Comparison of ENCODE assay signal across 9 cellular contexts in genomic region chr22:17368727-17369552, GRCh38. TPM values are rescaled to one million over a fixed set of nuclear protein-coding genes. Genes with fewer than 3 reads are reported as not detected.
DNase-seq lines count a peak whose midpoint lies in the region; ATAC-seq, FAIRE-seq and TF ChIP-seq lines count a peak whose summit lies in the region.
"Had no signal": no experiment of that assay in that cellular context is flagged by ENCODE, and none has a peak within 500 bp of the region (broad histone marks: within the 10 kb centered on the region; RNA-seq: fewer than 3 reads in every experiment).

TSS of gene CECR2 (plus strand) at chr22:17369460. CDS start at chr22:17369784, 324 bp downstream.

- H3K27ac Mint-ChIP-seq in WTC11: peak within 1 kb of the TSS; percentile 94
- H3K27ac Mint-ChIP-seq in nephron progenitor cell: peak within 1 kb of the TSS; percentile 99

- H3K4me1 Mint-ChIP-seq in WTC11 (peaks cover 46% of the 10 kb centered on the region), nephron progenitor cell (peaks cover 58% of the 10 kb centered on the region)

- BruUV-seq in PC-9 (replicated peaks; lab: Mats Ljungman, UMichigan): no TSS peak

- no peaks in the 10 kb centered on the region for H3K27me3 Mint-ChIP-seq in WTC11 (ENCODE audit: low read depth)
- peaks cover 2% of the 10 kb centered on the region for H3K27me3 Mint-ChIP-seq in nephron progenitor cell (ENCODE audit: low read depth, poor library complexity)

- TF ChIP-seq CTCF in WTC11 (IDR thresholded peaks at IDR 0.05) (no peak), nephron progenitor cell (IDR thresholded peaks at IDR 0.05) (no peak), PC-9 (conservative IDR thresholded peaks at IDR 0.05) (no peak)

- H3K36me3 ChIP-seq in PC-9 (ENCODE audit: low read depth): no peaks in the 10 kb centered on the region

- no peak within 1 kb of the TSS for H3K27ac ChIP-seq in PC-9

- CTCF ChIA-PET in WTC11 (lab: Charles Lee): interaction anchor here (0.6 to 6.1 kb wide), 14 partner anchors 9 to 204 kb away, joined by 3 to 41 read pairs (median 4); no protein-coding TSS in a partner anchor
- CTCF ChIA-PET in PC-9 (lab: Charles Lee): no interaction called here

- POLR2A ChIA-PET in WTC11 (lab: Charles Lee) (interaction anchor here (0.6 to 2.6 kb wide), 18 partner anchors 11 to 724 kb away, joined by 3 to 29 read pairs (median 4); no protein-coding TSS in a partner anchor), PC-9 (lab: Charles Lee; ENCODE audit: unreplicated experiment) (no interaction called here)

- no peaks in the 10 kb centered on the region for H3K79me2 ChIP-seq in PC-9 (ENCODE audit: low read depth)

- peak; percentile 30 for ATAC-seq in WTC11
- no peak for ATAC-seq in GM19023 (IDR thresholded peaks at IDR 0.05; ENCODE audit: unreplicated experiment)

- peaks cover 46% of the 10 kb centered on the region for H3K27me3 ChIP-seq in PC-9 (ENCODE audit: insufficient read depth, low read depth)

- H3K4me1 ChIP-seq in PC-9 (replicated peaks; ENCODE audit: insufficient read depth): no peaks in the 10 kb centered on the region

- H3K9me3 Mint-ChIP-seq in WTC11 (no peaks in the 10 kb centered on the region), nephron progenitor cell (no peaks in the 10 kb centered on the region)

- intact Hi-C loops in PC-9 (cut with micrococcal nuclease; ENCODE audit: unreplicated experiment): no loop called here

- no peak within 1 kb of the TSS for H2AFZ ChIP-seq in PC-9

- H3K9me2 ChIP-seq in PC-9 (ENCODE audit: insufficient read depth): no peaks in the 10 kb centered on the region

- H3K4me3 ChIP-seq in PC-9: no peak within 1 kb of the TSS

- H3F3A ChIP-seq in PC-9 (ENCODE audit: insufficient read depth, low read depth): no peaks in the 10 kb centered on the region

- no peaks in the 10 kb centered on the region for H4K20me1 ChIP-seq in PC-9 (ENCODE audit: insufficient read depth)

- H3K4me2 ChIP-seq in PC-9: no peak within 1 kb of the TSS

- H3K36me3 Mint-ChIP-seq in WTC11 (no peaks in the 10 kb centered on the region), nephron progenitor cell (ENCODE audit: low read depth) (no peaks in the 10 kb centered on the region)

- H3K4me3 Mint-ChIP-seq in WTC11: peak within 1 kb of the TSS; percentile 78
- H3K4me3 Mint-ChIP-seq in nephron progenitor cell: peak within 1 kb of the TSS; percentile 88

- DNase-seq in DMS153 (lab: John Stamatoyannopoulos, UW) (peak; percentile 37), NAMALWA (ENCODE audit: low spot score) (peak; percentile 7), WTC11 (ENCODE audit: low spot score) (peak; percentile 70), frontal cortex (ENCODE audit: low spot score in 2 of 2) (peak; percentile 78 to 89), nephron progenitor cell (peak; percentile 78), A172 (ENCODE audit: low spot score) (no peak), PC-9 (no peak)

- no peak for FAIRE-seq in frontal cortex (lab: Jason Lieb, UNC)

- no peaks in the 10 kb centered on the region for H3K9me3 ChIP-seq in PC-9 (ENCODE audit: insufficient read depth, low read depth)

TF ChIP-seq in WTC11, 78 proteins besides CTCF, POLR2A, EP300 and RAD21 (continues in another document):
- TF ChIP-seq E2F5 (CRISPR knock-in tag; IDR thresholded peaks at IDR 0.05) (0 out of 2 replicates have a peak, but pooled peaks have one; percentile 38), ZNF263 (CRISPR knock-in tag; IDR thresholded peaks at IDR 0.05; ENCODE audit: low read depth) (peak; percentile 29; the same call in 1 of the 2 replicates), ZNF281 (CRISPR knock-in tag; IDR thresholded peaks at IDR 0.05) (0 out of 2 replicates have a peak, but pooled peaks have one; percentile 78), SP1 (CRISPR knock-in tag; conservative IDR thresholded peaks at IDR 0.05) (peak; percentile 9; the same call in 1 of the 2 replicates), MAX (CRISPR knock-in tag; IDR thresholded peaks at IDR 0.05) (peak; percentile 69; the same call in 1 of the 2 replicates), ARID4B (CRISPR knock-in tag; IDR thresholded peaks at IDR 0.05; ENCODE audit: borderline replicate concordance) (peak; percentile 65; the same call in 1 of the 2 replicates), TEAD1 (CRISPR knock-in tag; IDR thresholded peaks at IDR 0.05) (no peak), ZNF138 (CRISPR knock-in tag; conservative IDR thresholded peaks at IDR 0.05) (no peak), USF2 (CRISPR knock-in tag; IDR thresholded peaks at IDR 0.05) (peak; percentile 33; the same call in 1 of the 2 replicates), ZNF423 (CRISPR knock-in tag; IDR thresholded peaks at IDR 0.05) (peak; percentile 25; the same call in 1 of the 2 replicates), NFE2L1 (CRISPR knock-in tag; IDR thresholded peaks at IDR 0.05) (no peak), NR2C2 (CRISPR knock-in tag; IDR thresholded peaks at IDR 0.05) (no peak), NFYB (CRISPR knock-in tag; conservative IDR thresholded peaks at IDR 0.05; ENCODE audit: low read depth) (peak; percentile 48; the same call in 1 of the 2 replicates)

RNA-seq across cellular contexts. Expression of gene CECR2, which starts in this region (rescaled TPM):
- 110 to 111 TPM (median 110 TPM) in 3 replicates for total RNA-seq in WTC11 (2021)
- total RNA-seq in frontal cortex: 2.9 TPM
- total RNA-seq in A172 (2014; rRNA removed; shearing (Covaris generic)): not detected in 2 replicates
- total RNA-seq in PC-9 (2021): not detected in 2 replicates
- total RNA-seq: fibroblast of villous mesenchyme had no signal

Comparison
In these comparisons a context has a peak if more than half of its experiments do, and no peak if none do; other contexts are left out.
1. RNA of gene CECR2 (total RNA-seq): 110 to 111 TPM in WTC11; 2.9 TPM in frontal cortex (single experiment), not detected in A172 and not detected in PC-9; every median in the first group is over 10 times any median in the second.
2. DNase-seq: peak in DMS153 (single experiment), NAMALWA (single experiment), WTC11 (single experiment), frontal cortex (2 of 2) and nephron progenitor cell (single experiment); none in A172 (single experiment) and PC-9 (0 of 2).